In the genomic region with DNA sequence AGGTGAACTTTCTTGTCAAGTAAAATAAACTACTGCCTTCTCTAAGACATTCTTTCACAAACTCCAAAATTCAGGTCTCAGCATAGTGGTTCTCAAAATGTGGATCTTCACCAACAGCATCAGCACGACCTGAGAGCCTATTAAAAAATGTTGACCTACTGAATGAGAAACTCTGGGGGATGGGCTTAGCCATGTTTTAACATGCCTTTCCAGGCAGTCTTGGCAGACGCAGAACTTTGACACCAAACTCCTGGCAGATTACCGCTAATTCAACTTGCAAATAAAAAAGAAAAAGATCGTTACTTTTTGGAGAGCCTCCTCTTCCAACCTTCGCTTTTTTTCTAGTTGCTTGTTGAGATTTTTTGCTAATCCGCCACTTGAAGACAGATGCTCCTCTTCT, we compare ENCODE assay signal across 23 cellular contexts. TPM values are rescaled to one million over a fixed set of nuclear protein-coding genes. Genes with fewer than 3 reads are reported as not detected.
DNase-seq lines count a peak whose midpoint lies in the region; ATAC-seq and TF ChIP-seq lines count a peak whose summit lies in the region.
"Had no signal": no experiment of that assay in that cellular context is flagged by ENCODE, and none has a peak within 500 bp of the region (broad histone marks: within the 10 kb centered on the region; RNA-seq: fewer than 3 reads in every experiment).

No MANE protein-coding gene starts in this region.

- no peaks in the 10 kb centered on the region for H3K9me3 Mint-ChIP-seq in GM23338
- H3K9me3 Mint-ChIP-seq: CD4-positive, alpha-beta memory T cell; IgD-negative memory B cell; T-helper 1 cell treated with Interleukin-12 subunit alpha and Interleukin-12 subunit beta and Interleukin-4 antibody, amounts not matched to agents 30 μg/mL and 1 μg/mL, for 36 hours had no signal

- H3K27me3 Mint-ChIP-seq in GM23338 (ENCODE audit: insufficient read depth, low read depth, poor library complexity) = no peaks in the 10 kb centered on the region

- in situ Hi-C loops in HAP-1 (cut with MboI; ENCODE audit: low sequenced_read_pairs) = no loop called here

- TF ChIP-seq POLR2A in HCT116 (IDR thresholded peaks at IDR 0.05; ENCODE audit: borderline replicate concordance, extremely low read depth, insufficient read depth, insufficient read length) = no peak

- H3K4me1 ChIP-seq in GM23338 (ENCODE audit: insufficient read depth) = 0 out of 2 replicates have a peak, but pooled peaks cover 4% of the 10 kb centered on the region
- H3K4me1 ChIP-seq in HCT116 (ENCODE audit: control insufficient read depth in 1 of 2, insufficient read depth in 2 of 2, low read length in 2 of 2) = peaks cover 37 to 57% of the 10 kb centered on the region in 2 experiments
- H3K4me1 ChIP-seq in RWPE2 (ENCODE audit: insufficient read depth, poor library complexity, severe bottlenecking) = peaks cover 21% of the 10 kb centered on the region
- no peaks in the 10 kb centered on the region for H3K4me1 ChIP-seq in HAP-1
- H3K4me1 ChIP-seq: A549; BLaER1 treated with 17β-estradiol and CSF1 and Interleukin-3, amounts not matched to agents 10 nM and 100 nM; Caco-2 had no signal

- H3K4me3 Mint-ChIP-seq in GM23338 = no peak overlapping the region
- H3K4me3 Mint-ChIP-seq: CD4-positive, alpha-beta memory T cell; IgD-negative memory B cell; T-helper 1 cell treated with Interleukin-12 subunit alpha and Interleukin-12 subunit beta and Interleukin-4 antibody, amounts not matched to agents 30 μg/mL and 1 μg/mL, for 36 hours had no signal

- H3K4me3 ChIP-seq in GM23338 (no peak overlapping the region), HCT116 (replicated peaks in 1 of 2; ENCODE audit: low read depth in 1 of 2, low read length in 2 of 2) (no peak overlapping the region), RWPE2 (ENCODE audit: severe bottlenecking) (no peak overlapping the region), HAP-1 (no peak overlapping the region)
- H3K4me3 ChIP-seq: A549; BLaER1 treated with 17β-estradiol and CSF1 and Interleukin-3, amounts not matched to agents 10 nM and 100 nM had no signal

- no peak overlapping the region for H3K9ac ChIP-seq in HCT116 (ENCODE audit: low read length)
- H3K9ac ChIP-seq: BLaER1 treated with 17β-estradiol and CSF1 and Interleukin-3, amounts not matched to agents 10 nM and 100 nM; KMS-11; SK-N-SH had no signal

- no peaks in the 10 kb centered on the region for H3F3A ChIP-seq in GM23338 (replicated peaks; ENCODE audit: low read depth)

- no peak for ATAC-seq in GM23338
- no peak for ATAC-seq in HCT116
- no peak for ATAC-seq in RWPE2 (ENCODE audit: low read depth)
- ATAC-seq in left lobe of liver = peak; percentile 47
- ATAC-seq in HG03342 (IDR thresholded peaks at IDR 0.05; ENCODE audit: unreplicated experiment) = no peak
- ATAC-seq: A549 had no signal

- no peaks in the 10 kb centered on the region for H3K36me3 Mint-ChIP-seq in GM23338 (ENCODE audit: low read depth)
- H3K36me3 Mint-ChIP-seq: CD4-positive, alpha-beta memory T cell; IgD-negative memory B cell had no signal

- no peak for TF ChIP-seq RAD21 in HCT116 (IDR thresholded peaks at IDR 0.05; ENCODE audit: low read depth)

- CTCF ChIA-PET in HCT116 (lab: Charles Lee) = no interaction called here

- H3K79me2 ChIP-seq in GM23338 (replicated peaks; ENCODE audit: insufficient read depth) (no peaks in the 10 kb centered on the region), HCT116 (ENCODE audit: insufficient read depth, low read length) (peaks cover 99% of the 10 kb centered on the region)

- POLR2A ChIA-PET in HCT116 (lab: Charles Lee) = no interaction called here

- H3K9me2 ChIP-seq in GM23338 (ENCODE audit: insufficient read depth) (no peaks in the 10 kb centered on the region), HCT116 (ENCODE audit: insufficient read depth) (no peaks in the 10 kb centered on the region)
- H3K9me2 ChIP-seq: SK-N-SH had no signal

- peaks cover 8% of the 10 kb centered on the region; the same call in 2 of the 3 replicates for H3K4me1 Mint-ChIP-seq in GM23338
- H3K4me1 Mint-ChIP-seq: CD4-positive, alpha-beta memory T cell; IgD-negative memory B cell had no signal

- no peak overlapping the region for H2AFZ ChIP-seq in GM23338
- H2AFZ ChIP-seq in HCT116 (ENCODE audit: low read depth, low read length, poor library complexity, severe bottlenecking) = no peak overlapping the region

- H3K27ac Mint-ChIP-seq in GM23338 = no peak overlapping the region
- H3K27ac Mint-ChIP-seq: CD4-positive, alpha-beta memory T cell; IgD-negative memory B cell; T-helper 1 cell treated with Interleukin-12 subunit alpha and Interleukin-12 subunit beta and Interleukin-4 antibody, amounts not matched to agents 30 μg/mL and 1 μg/mL, for 36 hours had no signal

- no peak overlapping the region for H3K4me2 ChIP-seq in GM23338
- no peak overlapping the region for H3K4me2 ChIP-seq in HCT116 (ENCODE audit: low read length)
- H3K4me2 ChIP-seq: A549; BLaER1 treated with 17β-estradiol and CSF1 and Interleukin-3, amounts not matched to agents 10 nM and 100 nM; KMS-11; SK-N-SH had no signal

- no peak for TF ChIP-seq CTCF in GM23338 (conservative IDR thresholded peaks at IDR 0.05; ENCODE audit: low read depth in 2 of 2)
- no peak for TF ChIP-seq CTCF in HCT116 (IDR thresholded peaks at IDR 0.05 in 2 of 3, conservative IDR thresholded peaks at IDR 0.05 in 1 of 3; ENCODE audit: borderline replicate concordance in 1 of 3, insufficient read depth in 1 of 3, low read depth in 2 of 3, low read length in 2 of 3)
- TF ChIP-seq CTCF in RWPE2 (IDR thresholded peaks at IDR 0.05; ENCODE audit: poor library complexity, severe bottlenecking) = no peak

- H3K27ac ChIP-seq in GM23338 (ENCODE audit: low read depth) (no peak overlapping the region), HCT116 (ENCODE audit: low read depth, low read length) (peak overlapping the region; percentile 3; the same call in 1 of the 2 replicates), RWPE2 (ENCODE audit: poor library complexity, severe bottlenecking) (peak overlapping the region; percentile 17)
- H3K27ac ChIP-seq: A549; BLaER1 treated with 17β-estradiol and CSF1 and Interleukin-3, amounts not matched to agents 10 nM and 100 nM; HL-60; KMS-11 had no signal

- no peaks in the 10 kb centered on the region for H3K9me3 ChIP-seq in HCT116 (ENCODE audit: control insufficient read depth in 1 of 2, insufficient read depth in 1 of 2, low read depth in 1 of 2, low read length in 2 of 2)
- H3K9me3 ChIP-seq in RWPE2 (ENCODE audit: severe bottlenecking) = no peaks in the 10 kb centered on the region
- H3K9me3 ChIP-seq in HAP-1 = no peaks in the 10 kb centered on the region; the same call in 1 of the 2 replicates
- H3K9me3 ChIP-seq: A549; BLaER1 treated with 17β-estradiol and CSF1 and Interleukin-3, amounts not matched to agents 10 nM and 100 nM; Caco-2; SK-N-SH had no signal

- RAD21 ChIA-PET in HCT116 (lab: Charles Lee; ENCODE audit: low non-redundant PET in 1 of 2, low total read pairs in 2 of 2, uncharacterized antibody in 2 of 2, unreplicated experiment in 2 of 2) = no interaction called here

- BruUV-seq in HCT116 (replicated peaks; lab: Mats Ljungman, UMichigan) = TSS peak; percentile 24

- H3K36me3 ChIP-seq in GM23338 (ENCODE audit: insufficient read depth) = no peaks in the 10 kb centered on the region
- H3K36me3 ChIP-seq in HCT116 (ENCODE audit: control insufficient read depth in 1 of 2, insufficient read depth in 2 of 2, low read length in 2 of 2) = peaks cover 43 to 69% of the 10 kb centered on the region in 2 experiments
- peaks cover 98% of the 10 kb centered on the region for H3K36me3 ChIP-seq in RWPE2 (ENCODE audit: low read depth)
- H3K36me3 ChIP-seq in HAP-1 (replicated peaks) = no peaks in the 10 kb centered on the region

- DNase-seq in GM23338 (ENCODE audit: low spot score) = peak; percentile 14
- DNase-seq in HCT116 (ENCODE audit: low read depth, low spot score) = no peak
- DNase-seq in RWPE2 (ENCODE audit: low spot score) = no peak
- no peak for DNase-seq in left lobe of liver (ENCODE audit: low spot score)
- DNase-seq in HAP-1 (ENCODE audit: low spot score in 2 of 2) = no peak
- DNase-seq in NCI-H748 treated with DMSO at 0.1 percent for 48 hours (lab: John Stamatoyannopoulos, UW) = no peak
- DNase-seq: AML-193; Caco-2; CD4-positive, alpha-beta memory T cell; GF-D8; NCI-H1048; NCI-H1436 treated with DMSO at 0.1 percent for 48 hours; NCI-H187 treated with DMSO at 0.1 percent for 48 hours; NCI-H526 treated with DMSO at 0.1 percent for 48 hours; SK-N-SH; SW 1271 had no signal

- H3K27me3 ChIP-seq in GM23338 (ENCODE audit: insufficient read depth) = no peaks in the 10 kb centered on the region
- H3K27me3 ChIP-seq in HCT116 (ENCODE audit: insufficient read depth, low read length) = no peaks in the 10 kb centered on the region
- no peaks in the 10 kb centered on the region for H3K27me3 ChIP-seq in RWPE2 (ENCODE audit: insufficient read depth, poor library complexity, severe bottlenecking)
- peaks cover 11% of the 10 kb centered on the region for H3K27me3 ChIP-seq in HAP-1 (ENCODE audit: low read depth)
- H3K27me3 ChIP-seq: BLaER1 treated with 17β-estradiol and CSF1 and Interleukin-3, amounts not matched to agents 10 nM and 100 nM had no signal

- no peaks in the 10 kb centered on the region for H4K20me1 ChIP-seq in GM23338 (replicated peaks; ENCODE audit: insufficient read depth)
- peaks cover 26% of the 10 kb centered on the region; the same call in 1 of the 2 replicates for H4K20me1 ChIP-seq in HCT116 (ENCODE audit: insufficient read depth)
- H4K20me1 ChIP-seq: BLaER1 treated with 17β-estradiol and CSF1 and Interleukin-3, amounts not matched to agents 10 nM and 100 nM had no signal

- intact Hi-C loops in HCT116 (cut with micrococcal nuclease) = no loop called here

TF ChIP-seq in GM23338, 12 proteins besides CTCF, POLR2A, EP300 and RAD21 (continues in another document):
- TF ChIP-seq CREB1 (CRISPR knock-in tag; IDR thresholded peaks at IDR 0.05; ENCODE audit: low read depth) = no peak

TF ChIP-seq in HCT116, 20 proteins besides CTCF, POLR2A, EP300 and RAD21:
- TF ChIP-seq CEBPB (IDR thresholded peaks at IDR 0.05; ENCODE audit: low read depth) = no peak
- TF ChIP-seq, protein P1, sequence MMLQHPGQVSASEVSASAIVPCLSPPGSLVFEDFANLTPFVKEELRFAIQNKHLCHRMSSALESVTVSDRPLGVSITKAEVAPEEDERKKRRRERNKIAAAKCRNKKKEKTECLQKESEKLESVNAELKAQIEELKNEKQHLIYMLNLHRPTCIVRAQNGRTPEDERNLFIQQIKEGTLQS (IDR thresholded peaks at IDR 0.05) = no peak
- no peak for TF ChIP-seq POLR2AphosphoS5 (IDR thresholded peaks at IDR 0.05; ENCODE audit: low read depth, low read length)
- no peak for TF ChIP-seq SP1 (IDR thresholded peaks at IDR 0.05; ENCODE audit: low read depth)
- no peak for TF ChIP-seq JUND (IDR thresholded peaks at IDR 0.05)
- TF ChIP-seq SIN3A (IDR thresholded peaks at IDR 0.05; ENCODE audit: low read depth) = no peak

RNA-seq across cellular contexts. Expression of a gene that starts 35.1 kb away (rescaled TPM):
- total RNA-seq in GM23338 (2014; rRNA removed; shearing (Covaris generic)) = 5.0 and 6.9 TPM in 2 replicates
- 4.2 and 4.6 TPM in 2 replicates for polyA plus RNA-seq in GM23338 (2016; fragmentation: Nextera tagmentation; extraction: Ambion mirVana)
- total RNA-seq in HCT116 (2021; ENCODE audit: unreplicated experiment) (128 TPM), left lobe of liver (20.3 TPM)
- polyA plus RNA-seq in HCT116 (2012) = 29.0 and 40.6 TPM in 2 replicates
- total RNA-seq: CD4-positive, alpha-beta memory T cell had no signal
- polyA plus RNA-seq: CD4-positive, alpha-beta memory T cell; IgD-negative memory B cell had no signal
